In genomic region chr1:61310057-61310456, GRCh38 we compare ENCODE assay signal across 1 cellular context.
A peak's percentile ranks its signal among the peaks of the same experiment; 100 is the strongest.
TF ChIP-seq lines count a peak whose summit lies in the region.

No MANE protein-coding gene starts in this region.

TF ChIP-seq in K562, 482 proteins besides CTCF, POLR2A, EP300 and RAD21 (continued from another document and continues in another):
- no peak for TF ChIP-seq CBX8 (IDR thresholded peaks at IDR 0.05; ENCODE audit: borderline replicate concordance, extremely low read depth, low read depth, low read length, poor library complexity, severe bottlenecking)
- TF ChIP-seq ZNF644 (tag; IDR thresholded peaks at IDR 0.05; ENCODE audit: low read depth): no peak
- no peak for TF ChIP-seq GATA2 (CRISPR knock-in tag; IDR thresholded peaks at IDR 0.05)
- 0 out of 2 replicates have a peak, but pooled peaks have one; percentile 16 for TF ChIP-seq KLF16 (IDR thresholded peaks at IDR 0.05)
- no peak for TF ChIP-seq ZNF24 (IDR thresholded peaks at IDR 0.05)
- no peak for TF ChIP-seq ZNF165 (CRISPR knock-in tag; IDR thresholded peaks at IDR 0.05; ENCODE audit: borderline replicate concordance)
- no peak for TF ChIP-seq ZNF324 (CRISPR knock-in tag; IDR thresholded peaks at IDR 0.05)
- no peak for TF ChIP-seq HNRNPL (IDR thresholded peaks at IDR 0.05; ENCODE audit: low read depth, low read length)
- TF ChIP-seq ZBTB2 (IDR thresholded peaks at IDR 0.05): no peak
- no peak for TF ChIP-seq ILF3 (IDR thresholded peaks at IDR 0.05; ENCODE audit: borderline replicate concordance)
- peak; percentile 58 for TF ChIP-seq CBFA2T2 (conservative IDR thresholded peaks at IDR 0.05)
- no peak for TF ChIP-seq ERF (CRISPR knock-in tag; IDR thresholded peaks at IDR 0.05)
- no peak for TF ChIP-seq HDAC1 (IDR thresholded peaks at IDR 0.05)
- no peak for TF ChIP-seq ZBTB1 (CRISPR knock-in tag; IDR thresholded peaks at IDR 0.05; ENCODE audit: borderline replicate concordance, low read depth)
- 0 out of 2 replicates have a peak, but pooled peaks have one; percentile 23 for TF ChIP-seq SOX6 (IDR thresholded peaks at IDR 0.05)
- no peak for TF ChIP-seq ZNF280B (CRISPR knock-in tag; IDR thresholded peaks at IDR 0.05)
- no peak for TF ChIP-seq MEF2D (tag; conservative IDR thresholded peaks at IDR 0.05; ENCODE audit: low read depth)
- no peak for TF ChIP-seq ZNF57 (CRISPR knock-in tag; IDR thresholded peaks at IDR 0.05)
- peak; percentile 52 for TF ChIP-seq TCF3 (CRISPR knock-in tag; IDR thresholded peaks at IDR 0.05)
- 0 out of 4 replicates have a peak, but pooled peaks of 1 of the 2 experiments have one; percentile 28 for TF ChIP-seq TRIM24 (IDR thresholded peaks at IDR 0.05)
- no peak for TF ChIP-seq MAX (CRISPR knock-in tag; IDR thresholded peaks at IDR 0.05)
- peak; percentile 51; the same call in 1 of the 2 replicates for TF ChIP-seq NCOR1 (IDR thresholded peaks at IDR 0.05)
- TF ChIP-seq CHD2 (IDR thresholded peaks at IDR 0.05; ENCODE audit: low read depth, low read length): no peak
- no peak for TF ChIP-seq SRF (CRISPR knock-in tag; IDR thresholded peaks at IDR 0.05)
- no peak for TF ChIP-seq PRDM10 (IDR thresholded peaks at IDR 0.05; ENCODE audit: partially characterized antibody)
- TF ChIP-seq ZNF146 (CRISPR knock-in tag; IDR thresholded peaks at IDR 0.05; ENCODE audit: unreplicated experiment): no peak
- peak; percentile 32; the same call in 1 of the 2 replicates for TF ChIP-seq SMARCA4 (IDR thresholded peaks at IDR 0.05)
- TF ChIP-seq FOXJ3 (CRISPR knock-in tag; IDR thresholded peaks at IDR 0.05): no peak
- no peak for TF ChIP-seq OTX1 (CRISPR knock-in tag; IDR thresholded peaks at IDR 0.05)
- TF ChIP-seq TAL1 (IDR thresholded peaks at IDR 0.05): peak; percentile 63
- TF ChIP-seq SMAD3 (CRISPR knock-in tag; conservative IDR thresholded peaks at IDR 0.05): no peak
- 0 out of 2 replicates have a peak, but pooled peaks have one; percentile 34 for TF ChIP-seq DPF2 (IDR thresholded peaks at IDR 0.05)
- no peak for TF ChIP-seq HMG20B (CRISPR knock-in tag; IDR thresholded peaks at IDR 0.05)
- TF ChIP-seq DDX20 (tag; IDR thresholded peaks at IDR 0.05; ENCODE audit: low read depth): no peak
- TF ChIP-seq ZNF384 (IDR thresholded peaks at IDR 0.05; ENCODE audit: low read depth, low read length): no peak
- TF ChIP-seq BCL6 (CRISPR knock-in tag; IDR thresholded peaks at IDR 0.05): no peak
- TF ChIP-seq TBP (optimal IDR thresholded peaks at IDR 0.05; ENCODE audit: low read depth, low read length): no peak
- TF ChIP-seq ZNF3 (CRISPR knock-in tag; IDR thresholded peaks at IDR 0.05): no peak
- TF ChIP-seq ZNF133 (CRISPR knock-in tag; IDR thresholded peaks at IDR 0.05): no peak
- no peak for TF ChIP-seq ZBTB9 (CRISPR knock-in tag; IDR thresholded peaks at IDR 0.05)
- TF ChIP-seq POLR2H (tag; IDR thresholded peaks at IDR 0.05; ENCODE audit: low read depth): no peak
- no peak for TF ChIP-seq CTBP1 (IDR thresholded peaks at IDR 0.05; ENCODE audit: borderline replicate concordance)
- no peak for TF ChIP-seq ZBTB49 (CRISPR knock-in tag; IDR thresholded peaks at IDR 0.05; ENCODE audit: borderline replicate concordance)
- TF ChIP-seq CSDE1 (IDR thresholded peaks at IDR 0.05): no peak
- no peak for TF ChIP-seq SMARCB1 (IDR thresholded peaks at IDR 0.05; ENCODE audit: insufficient read length, low read depth)
- TF ChIP-seq ZC3H11A (IDR thresholded peaks at IDR 0.05; ENCODE audit: low read depth, low read length): no peak
- TF ChIP-seq NBN (IDR thresholded peaks at IDR 0.05; ENCODE audit: low read depth): no peak
- TF ChIP-seq ATF1 (CRISPR knock-in tag; IDR thresholded peaks at IDR 0.05): no peak
- no peak for TF ChIP-seq ATF1 (tag; IDR thresholded peaks at IDR 0.05)
- no peak for TF ChIP-seq LCOR (CRISPR knock-in tag; IDR thresholded peaks at IDR 0.05)
- no peak for TF ChIP-seq PRPF4 (IDR thresholded peaks at IDR 0.05; ENCODE audit: insufficient read depth, low read depth, low read length, poor library complexity, severe bottlenecking)
- no peak for TF ChIP-seq ZNF583 (CRISPR knock-in tag; IDR thresholded peaks at IDR 0.05)
- no peak for TF ChIP-seq ZNF79 (CRISPR knock-in tag; IDR thresholded peaks at IDR 0.05; ENCODE audit: low read depth)
- TF ChIP-seq BHLHE40 (IDR thresholded peaks at IDR 0.05; ENCODE audit: low read length): no peak
- TF ChIP-seq THRB (CRISPR knock-in tag; conservative IDR thresholded peaks at IDR 0.05): no peak
- TF ChIP-seq CEBPB (tag; IDR thresholded peaks at IDR 0.05): no peak
- no peak for TF ChIP-seq ZNF512 (tag; IDR thresholded peaks at IDR 0.05)
- TF ChIP-seq HINFP (tag; conservative IDR thresholded peaks at IDR 0.05; ENCODE audit: low read depth): no peak
- TF ChIP-seq MTF1 (CRISPR knock-in tag; IDR thresholded peaks at IDR 0.05; ENCODE audit: borderline replicate concordance): no peak
- no peak for TF ChIP-seq STAT5B (CRISPR knock-in tag; IDR thresholded peaks at IDR 0.05)
- TF ChIP-seq BRF1 (IDR thresholded peaks at IDR 0.05; ENCODE audit: borderline replicate concordance, extremely low read depth, insufficient read length): no peak
- TF ChIP-seq MXD1 (CRISPR knock-in tag; IDR thresholded peaks at IDR 0.05; ENCODE audit: borderline replicate concordance, poor library complexity, severe bottlenecking): no peak
- TF ChIP-seq SMARCA5 (IDR thresholded peaks at IDR 0.05): no peak
